20 cellular contexts compared by ENCODE assay signal in the genomic region with DNA sequence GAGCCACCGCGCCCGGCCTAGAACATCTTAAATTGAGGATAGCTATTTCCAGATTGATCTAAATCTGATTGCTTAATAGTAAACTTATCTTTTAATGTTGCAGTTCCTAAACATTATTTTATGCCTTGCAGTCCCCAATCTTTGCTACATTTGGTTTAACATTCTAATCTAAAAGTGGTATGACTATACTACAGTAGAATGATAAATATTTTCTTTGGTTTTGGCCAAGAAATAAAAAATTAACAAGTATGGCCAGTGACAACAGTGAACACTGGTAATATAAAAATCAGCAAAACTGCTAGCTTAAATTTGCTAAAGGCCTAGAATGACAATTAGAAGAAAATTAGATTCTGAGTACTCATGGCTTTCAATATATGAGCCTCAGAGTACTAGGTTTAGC.
DNase-seq lines count a peak whose midpoint lies in the region; ATAC-seq and TF ChIP-seq lines count a peak whose summit lies in the region.
"Had no signal": no experiment of that assay in that cellular context is flagged by ENCODE, and none has a peak within 500 bp of the region (broad histone marks: within the 10 kb centered on the region; RNA-seq: fewer than 3 reads in every experiment).

No MANE protein-coding gene starts in this region.

- CTCF ChIA-PET in Calu3 (lab: Charles Lee): interaction anchor here (0.7 kb wide), 1 partner anchor 67 kb away, joined by 4 read pairs; no protein-coding TSS in a partner anchor

- H3K4me3 Mint-ChIP-seq in Calu3 (ENCODE audit: low read depth, unreplicated experiment) (no peak overlapping the region), chondrocyte (ENCODE audit: unreplicated experiment) (no peak overlapping the region), osteocyte (ENCODE audit: unreplicated experiment) (no peak overlapping the region)
- H3K4me3 Mint-ChIP-seq: activated naive CD4-positive, alpha-beta T cell treated with anti-CD3 and anti-CD28 coated beads, Interleukin-2, amount 50 U/mL, for 24 hours; CD8-positive, alpha-beta T cell; memory B cell; naive B cell had no signal

- H3K27ac Mint-ChIP-seq in Calu3 (ENCODE audit: unreplicated experiment) (peak overlapping the region; percentile 63), chondrocyte (ENCODE audit: unreplicated experiment) (peak overlapping the region; percentile 93), osteocyte (ENCODE audit: unreplicated experiment) (peak overlapping the region; percentile 31)
- H3K27ac Mint-ChIP-seq: activated naive CD4-positive, alpha-beta T cell treated with anti-CD3 and anti-CD28 coated beads, Interleukin-2, amount 50 U/mL, for 24 hours; CD8-positive, alpha-beta T cell; memory B cell had no signal

- DNase-seq in Calu3 (no peak), chondrocyte (ENCODE audit: low spot score) (no peak), osteocyte (ENCODE audit: extremely low spot score, unreplicated experiment) (no peak), midbrain (lab: John Stamatoyannopoulos, UW) (no peak), upper lobe of right lung (no peak)
- DNase-seq: aorta; CD8-positive, alpha-beta T cell; dorsolateral prefrontal cortex; GF-D8; naive B cell; NCI-H1105 treated with DMSO at 0.1 percent for 48 hours; stimulated activated CD4-positive, alpha-beta T cell treated with anti-CD3 and anti-CD28 coated beads, Interleukin-2, amount 100 ng/mL, for 24 hours; T-helper 9 cell had no signal

- H3K27ac ChIP-seq in HUES6 (ENCODE audit: low read depth, low read length): peak overlapping the region; percentile 73
- no peak overlapping the region for H3K27ac ChIP-seq in upper lobe of right lung
- H3K27ac ChIP-seq: suprapubic skin, vagina had no signal

- ATAC-seq in upper lobe of right lung (no peak), GM21825 (IDR thresholded peaks at IDR 0.05; ENCODE audit: unreplicated experiment) (no peak)
- ATAC-seq: CD8-positive, alpha-beta T cell had no signal

- H3K9ac ChIP-seq in HUES6 (ENCODE audit: low read length): no peak overlapping the region

- H3K4me1 ChIP-seq in HUES6 (ENCODE audit: control insufficient read depth, insufficient read depth, low read length): peaks cover 71% of the 10 kb centered on the region
- H3K4me1 ChIP-seq in upper lobe of right lung: peaks cover 13% of the 10 kb centered on the region

- H3K27me3 Mint-ChIP-seq in Calu3 (ENCODE audit: unreplicated experiment) (no peaks in the 10 kb centered on the region), chondrocyte (ENCODE audit: low read depth) (no peaks in the 10 kb centered on the region), osteocyte (ENCODE audit: unreplicated experiment) (no peaks in the 10 kb centered on the region)
- H3K27me3 Mint-ChIP-seq: activated naive CD4-positive, alpha-beta T cell treated with anti-CD3 and anti-CD28 coated beads, Interleukin-2, amount 50 U/mL, for 24 hours; memory B cell; naive B cell had no signal

- H3K4me1 Mint-ChIP-seq in Calu3 (ENCODE audit: low read depth, unreplicated experiment) (peaks cover 40% of the 10 kb centered on the region), chondrocyte (ENCODE audit: low read depth) (peaks cover 82% of the 10 kb centered on the region), osteocyte (ENCODE audit: unreplicated experiment) (peaks cover 78% of the 10 kb centered on the region)

- no peak overlapping the region for H3K4me3 ChIP-seq in HUES6 (ENCODE audit: low read depth, low read length)
- no peak overlapping the region for H3K4me3 ChIP-seq in upper lobe of right lung
- H3K4me3 ChIP-seq: dorsolateral prefrontal cortex, suprapubic skin, vagina had no signal

- intact Hi-C loops in Calu3 (cut with micrococcal nuclease; ENCODE audit: unreplicated experiment) (loop anchor here (5.0 kb wide), 2 partner anchors 64 to 131 kb away; no protein-coding TSS in a partner anchor), upper lobe of right lung (cut with DNase I) (no loop called here)

- H3K9me3 Mint-ChIP-seq in Calu3 (ENCODE audit: low read depth, unreplicated experiment): no peaks in the 10 kb centered on the region
- peaks cover 4% of the 10 kb centered on the region for H3K9me3 Mint-ChIP-seq in chondrocyte (ENCODE audit: low read depth)
- H3K9me3 Mint-ChIP-seq in osteocyte (ENCODE audit: unreplicated experiment): no peaks in the 10 kb centered on the region
- H3K9me3 Mint-ChIP-seq: CD8-positive, alpha-beta T cell; memory B cell had no signal

- H3K9me3 ChIP-seq in HUES6 (ENCODE audit: control insufficient read depth, insufficient read depth, low read depth, low read length) (no peaks in the 10 kb centered on the region), upper lobe of right lung (no peaks in the 10 kb centered on the region)
- H3K9me3 ChIP-seq: suprapubic skin, vagina had no signal

- H3K27me3 ChIP-seq in HUES6 (ENCODE audit: control insufficient read depth, insufficient read depth, low read length) (no peaks in the 10 kb centered on the region), upper lobe of right lung (no peaks in the 10 kb centered on the region)
- H3K27me3 ChIP-seq: dorsolateral prefrontal cortex, suprapubic skin, vagina had no signal

- H3K36me3 ChIP-seq in HUES6 (ENCODE audit: control insufficient read depth, insufficient read depth, low read length): no peaks in the 10 kb centered on the region; the same call in 1 of the 2 replicates
- H3K36me3 ChIP-seq in upper lobe of right lung: no peaks in the 10 kb centered on the region
- H3K36me3 ChIP-seq: suprapubic skin, vagina had no signal

- peaks cover 20% of the 10 kb centered on the region for H3K36me3 Mint-ChIP-seq in Calu3 (ENCODE audit: insufficient read depth, unreplicated experiment)
- H3K36me3 Mint-ChIP-seq in chondrocyte (ENCODE audit: low read depth): peaks cover 13% of the 10 kb centered on the region
- H3K36me3 Mint-ChIP-seq in osteocyte (ENCODE audit: unreplicated experiment): peaks cover 11% of the 10 kb centered on the region
- H3K36me3 Mint-ChIP-seq: WTC11 had no signal

- no TSS peak for BruUV-seq in Calu3 (replicated peaks; lab: Mats Ljungman, UMichigan)

- TF ChIP-seq CTCF in Calu3 (IDR thresholded peaks at IDR 0.05; ENCODE audit: unreplicated experiment) (no peak), chondrocyte (IDR thresholded peaks at IDR 0.05) (no peak), osteocyte (IDR thresholded peaks at IDR 0.05) (no peak), upper lobe of right lung (IDR thresholded peaks at IDR 0.05) (no peak)

Comparison
In these comparisons a context has a peak if more than half of its experiments do, and no peak if none do; other contexts are left out.
1. H3K27ac Mint-ChIP-seq: peak in every context shown above with its lines; median percentile 93 in chondrocyte; 63 in Calu3; 31 in osteocyte.